9 cellular contexts compared by ENCODE assay signal in genomic region chr7:130492519-130493274, GRCh38. TPM values are rescaled to one million over a fixed set of nuclear protein-coding genes. Genes with fewer than 3 reads are reported as not detected.
DNase-seq lines count a peak whose midpoint lies in the region; ATAC-seq and TF ChIP-seq lines count a peak whose summit lies in the region.
"Had no signal": no experiment of that assay in that cellular context is flagged by ENCODE, and none has a peak within 500 bp of the region (broad histone marks: within the 10 kb centered on the region; RNA-seq: fewer than 3 reads in every experiment).

No MANE protein-coding gene starts in this region.

- no peaks in the 10 kb centered on the region for H4K20me1 ChIP-seq in OCI-LY1 (ENCODE audit: insufficient read depth, low read length)

- 53 to 55% methylated on average over 51 of the region's 51 CpGs for WGBS in esophagus, 2 donors
- 44 to 59% (median 46%) methylated on average over 51 of the region's 51 CpGs for WGBS in psoas muscle, 3 donors

- peaks cover 11% of the 10 kb centered on the region; the same call in 1 of the 2 replicates for H3K27me3 ChIP-seq in OCI-LY1 (ENCODE audit: insufficient read depth, low read length)
- H3K27me3 ChIP-seq in esophagus (ENCODE audit: control insufficient read depth in 1 of 2, insufficient read depth in 2 of 2, low read length in 2 of 2), result no peaks in the 10 kb centered on the region
- H3K27me3 ChIP-seq in psoas muscle (ENCODE audit: insufficient read depth in 3 of 3, low read length in 2 of 3), result peaks cover 0 to 50% (median 21%) of the 10 kb centered on the region in 3 donors

- peaks cover 9% of the 10 kb centered on the region for H3K36me3 ChIP-seq in OCI-LY1 (ENCODE audit: insufficient read depth, low read length)
- no peaks in the 10 kb centered on the region for H3K36me3 ChIP-seq in esophagus (ENCODE audit: control insufficient read depth in 2 of 2, insufficient read depth in 2 of 2, low read length in 1 of 2)
- H3K36me3 ChIP-seq in psoas muscle (ENCODE audit: insufficient read depth in 1 of 2, low read depth in 1 of 2), result no peaks in the 10 kb centered on the region

- no peak overlapping the region for H2AFZ ChIP-seq in OCI-LY1 (ENCODE audit: low read length)

- ATAC-seq in psoas muscle, result no peak
- ATAC-seq in HG02763 (IDR thresholded peaks at IDR 0.05; ENCODE audit: unreplicated experiment), result no peak

- DNase-seq in EH (ENCODE audit: low read depth) (peak; percentile 6), psoas muscle (no peak), HUDEP-2 (lab: John Stamatoyannopoulos, UW; ENCODE audit: unreplicated experiment in 76 of 76) (no peak), NOMO-1 treated with dmso at 0.1 percent for 144 hours (lab: John Stamatoyannopoulos, UW; ENCODE audit: unreplicated experiment) (no peak), cerebellum (ENCODE audit: low spot score) (no peak)
- DNase-seq: activated CD8-positive, alpha-beta memory T cell treated with anti-CD3 and anti-CD28 coated beads, Interleukin-2, amount 50 U/mL, for 48 hours had no signal

- no peak overlapping the region for H3K9ac ChIP-seq in OCI-LY1 (ENCODE audit: low read length)

- H3K79me2 ChIP-seq in OCI-LY1 (ENCODE audit: insufficient read depth, low read length), result no peaks in the 10 kb centered on the region

- no peak for TF ChIP-seq CTCF in OCI-LY1 (IDR thresholded peaks at IDR 0.05; ENCODE audit: low read length)
- no peak for TF ChIP-seq CTCF in psoas muscle (IDR thresholded peaks at IDR 0.05)

- H3K27ac ChIP-seq in OCI-LY1 (ENCODE audit: low read depth, low read length, poor library complexity, severe bottlenecking) (no peak overlapping the region), esophagus (ENCODE audit: low read depth in 2 of 2, low read length in 1 of 2) (no peak overlapping the region), psoas muscle (no peak overlapping the region)

- H3K9me3 ChIP-seq in OCI-LY1 (ENCODE audit: low read length) (peaks cover 12% of the 10 kb centered on the region), esophagus (ENCODE audit: control insufficient read depth in 2 of 2, insufficient read depth in 1 of 2, low read depth in 1 of 2, low read length in 1 of 2) (peaks cover 0 to 3% of the 10 kb centered on the region in 2 donors), psoas muscle (no peaks in the 10 kb centered on the region)

- intact Hi-C loops in psoas muscle (cut with DNase I), result no loop called here

- H3K4me3 ChIP-seq in OCI-LY1 (ENCODE audit: low read depth, low read length, poor library complexity, severe bottlenecking), result peak overlapping the region; percentile 50
- H3K4me3 ChIP-seq in esophagus (ENCODE audit: low read depth in 1 of 2, low read length in 2 of 2), result peak overlapping the region; percentile 21 to 44
- H3K4me3 ChIP-seq in psoas muscle, result peak overlapping the region; percentile 61

- peak overlapping the region; percentile 67 for H3K4me2 ChIP-seq in OCI-LY1 (ENCODE audit: low read length)

- peaks cover 21% of the 10 kb centered on the region for H3K4me1 ChIP-seq in OCI-LY1 (ENCODE audit: insufficient read depth, low read length, severe bottlenecking)
- H3K4me1 ChIP-seq in esophagus (ENCODE audit: control insufficient read depth in 2 of 2, insufficient read depth in 2 of 2, low read length in 1 of 2), result peaks cover 4 to 5% of the 10 kb centered on the region in 2 donors
- H3K4me1 ChIP-seq in psoas muscle, result no peaks in the 10 kb centered on the region

- no peaks in the 10 kb centered on the region for H3K9me2 ChIP-seq in OCI-LY1 (ENCODE audit: low read depth, low read length)

- no peaks in the 10 kb centered on the region for H3F3A ChIP-seq in OCI-LY1 (ENCODE audit: insufficient read depth, low read length)

RNA-seq across cellular contexts. Expression of gene MEST, which starts 0.8 kb away (rescaled TPM):
- 1 to 10 TPM; 4.8 to 8.6 TPM for polyA plus RNA-seq in esophagus
- 10 to 100 TPM in 2 of 4 donors, 1 to 10 TPM in 2; 3.0 to 12.6 (median 8.8) TPM for total RNA-seq in psoas muscle
- polyA plus RNA-seq in psoas muscle, result 1 to 10 TPM; 2.8 to 5.3 (median 4.2) TPM
- 143 TPM for total RNA-seq in cerebellum

RNA-seq across cellular contexts. Expression of gene CEP41, which starts 51.9 kb away (rescaled TPM):
- polyA plus RNA-seq in esophagus (1 to 10 TPM; 2.3 to 2.5 TPM), psoas muscle (1 to 10 TPM; 3.0 to 4.6 (median 4.2) TPM)
- total RNA-seq in psoas muscle (1 to 10 TPM; 2.4 to 4.6 (median 3.2) TPM), cerebellum (18.2 TPM)

Comparison
In these comparisons a context has a peak if more than half of its experiments do, and no peak if none do; other contexts are left out.
1. RNA of gene MEST, which starts 0.8 kb away (total RNA-seq): 143 TPM in cerebellum (single experiment); 3.0 to 12.6 TPM in psoas muscle; every median in the first group is over 10 times any median in the second.
2. Peak in every context shown above with its lines, with median percentiles within 50 percentile points of each other: H3K4me3 ChIP-seq.